In genomic region chr16:7405166-7405565, GRCh38 we compare ENCODE assay signal across 10 cellular contexts.
DNase-seq lines count a peak whose midpoint lies in the region; ATAC-seq and TF ChIP-seq lines count a peak whose summit lies in the region.
"Had no signal": no experiment of that assay in that cellular context is flagged by ENCODE, and none has a peak within 500 bp of the region (broad histone marks: within the 10 kb centered on the region; RNA-seq: fewer than 3 reads in every experiment).

No MANE protein-coding gene starts in this region.

- peak overlapping the region in 3 of 10 donors; percentile 0 to 24 (median 1) for H3K4me3 ChIP-seq in heart right ventricle

- ATAC-seq in heart right ventricle: peak; percentile 86 to 96 (median 94)
- ATAC-seq in GM21737 (IDR thresholded peaks at IDR 0.05; ENCODE audit: unreplicated experiment): no peak
- no peak for ATAC-seq in GM21825 (IDR thresholded peaks at IDR 0.05; ENCODE audit: unreplicated experiment)

- 31 to 37% methylated on average over 16 of the region's 16 CpGs for WGBS in heart right ventricle, 2 donors

- intact Hi-C loops in heart right ventricle (cut with DNase I): loop anchor here in 2 of 10 donors (10.0 kb wide), 4 partner anchors 200 to 770 kb away; no protein-coding TSS in a partner anchor

- POLR2A ChIA-PET in HEK293T (lab: Yijun Ruan, JAX): no interaction called here

- TF ChIP-seq CTCF in heart right ventricle (IDR thresholded peaks at IDR 0.05): peak; percentile 25 to 69 (median 47)
- TF ChIP-seq CTCF in progenitor cell of endocrine pancreas (IDR thresholded peaks at IDR 0.05; ENCODE audit: unreplicated experiment): peak; percentile 62

- H3K4me3 Mint-ChIP-seq in progenitor cell of endocrine pancreas (ENCODE audit: low read depth): no peak overlapping the region

- no peaks in the 10 kb centered on the region for H3K27me3 ChIP-seq in heart right ventricle

- H3K4me1 ChIP-seq in heart right ventricle: peaks cover 0 to 20% (median 3%) of the 10 kb centered on the region in 9 donors

- H3K9me3 Mint-ChIP-seq in progenitor cell of endocrine pancreas (ENCODE audit: low read depth): no peaks in the 10 kb centered on the region

- DNase-seq in HEK293T (ENCODE audit: extremely low spot score) (peak; percentile 15), NCI-H82 treated with DMSO at 0.1 percent for 48 hours (lab: John Stamatoyannopoulos, UW; ENCODE audit: unreplicated experiment) (peak; percentile 85), heart right ventricle (peak; percentile 49 to 50), progenitor cell of endocrine pancreas (ENCODE audit: low spot score, unreplicated experiment) (peak; percentile 26), OCI-M2 (lab: John Stamatoyannopoulos, UW; ENCODE audit: unreplicated experiment) (no peak), cerebellum (ENCODE audit: low spot score) (no peak)
- DNase-seq: GOT3, mesenchymal stem cell had no signal

- no peaks in the 10 kb centered on the region for H3K36me3 Mint-ChIP-seq in progenitor cell of endocrine pancreas (ENCODE audit: insufficient read depth)

- no peak overlapping the region for H3K27ac ChIP-seq in heart right ventricle

- CTCF ChIA-PET in HEK293T (lab: Yijun Ruan, JAX): no interaction called here

- no peak overlapping the region for H3K27ac Mint-ChIP-seq in progenitor cell of endocrine pancreas

- H3K4me1 Mint-ChIP-seq in progenitor cell of endocrine pancreas (ENCODE audit: low read depth): peaks cover 6% of the 10 kb centered on the region

- peaks cover 33% of the 10 kb centered on the region for H3K27me3 Mint-ChIP-seq in progenitor cell of endocrine pancreas

- H3K36me3 ChIP-seq in heart right ventricle: no peaks in the 10 kb centered on the region

- peaks cover 0 to 3% (median 0%) of the 10 kb centered on the region in 11 donors for H3K9me3 ChIP-seq in heart right ventricle

TF ChIP-seq in HEK293T, 16 proteins besides CTCF, POLR2A, EP300 and RAD21:
- TF ChIP-seq L3MBTL2 (conservative IDR thresholded peaks at IDR 0.05): no peak
- TF ChIP-seq HDGF (IDR thresholded peaks at IDR 0.05; ENCODE audit: borderline replicate concordance): no peak
- TF ChIP-seq LEF1 (IDR thresholded peaks at IDR 0.05; ENCODE audit: borderline replicate concordance): no peak
- no peak for TF ChIP-seq NFRKB (IDR thresholded peaks at IDR 0.05)
- TF ChIP-seq TARDBP (IDR thresholded peaks at IDR 0.05): no peak
- TF ChIP-seq FOXK2 (IDR thresholded peaks at IDR 0.05): no peak
- TF ChIP-seq CTBP1 (IDR thresholded peaks at IDR 0.05; ENCODE audit: borderline replicate concordance): no peak
- TF ChIP-seq FOXA1 (IDR thresholded peaks at IDR 0.05): no peak
- TF ChIP-seq ZNF384 (IDR thresholded peaks at IDR 0.05): no peak
- no peak for TF ChIP-seq BHLHE40 (IDR thresholded peaks at IDR 0.05; ENCODE audit: borderline replicate concordance)
- no peak for TF ChIP-seq ARNT (IDR thresholded peaks at IDR 0.05)
- no peak for TF ChIP-seq ELF4 (IDR thresholded peaks at IDR 0.05)
- TF ChIP-seq SP1 (IDR thresholded peaks at IDR 0.05): no peak
- no peak for TF ChIP-seq PKNOX1 (IDR thresholded peaks at IDR 0.05)
- TF ChIP-seq FOXM1 (IDR thresholded peaks at IDR 0.05; ENCODE audit: borderline replicate concordance): no peak
- TF ChIP-seq SUZ12 (IDR thresholded peaks at IDR 0.05): no peak

Comparison
In these comparisons a context has a peak if more than half of its experiments do, and no peak if none do; other contexts are left out.
1. DNase-seq: peak in HEK293T (single experiment), NCI-H82 treated with DMSO at 0.1 percent for 48 hours (single experiment), heart right ventricle (2 of 2) and progenitor cell of endocrine pancreas (single experiment); none in OCI-M2 (single experiment) and cerebellum (single experiment).
2. ATAC-seq: peak in heart right ventricle (8 of 8); none in GM21737 (single experiment) and GM21825 (single experiment).